Comparison of ENCODE assay signal across 1 cellular context in genomic region chr15:90530250-90531051, GRCh38.
TF ChIP-seq lines count a peak whose summit lies in the region.

No MANE protein-coding gene starts in this region.

TF ChIP-seq in K562, 482 proteins besides CTCF, POLR2A, EP300 and RAD21 (continued from another document and continues in another):
- TF ChIP-seq ETV1 (tag; conservative IDR thresholded peaks at IDR 0.05; ENCODE audit: low read depth) (no peak), ATF2 (CRISPR knock-in tag; IDR thresholded peaks at IDR 0.05) (no peak), CUX1 (CRISPR knock-in tag; IDR thresholded peaks at IDR 0.05) (no peak), ZNF561 (CRISPR knock-in tag; conservative IDR thresholded peaks at IDR 0.05) (no peak), ZC3H4 (CRISPR knock-in tag; IDR thresholded peaks at IDR 0.05; ENCODE audit: borderline replicate concordance) (no peak), SIN3A (IDR thresholded peaks at IDR 0.05; ENCODE audit: borderline replicate concordance in 2 of 2, control insufficient read depth in 1 of 2, low read depth in 2 of 2, low read length in 2 of 2) (0 out of 4 replicates have a peak, but pooled peaks of 1 of the 2 experiments have one; percentile 4), ZNF639 (CRISPR knock-in tag; conservative IDR thresholded peaks at IDR 0.05 in 1 of 2, IDR thresholded peaks at IDR 0.05 in 1 of 2) (0 out of 4 replicates have a peak, but pooled peaks of 1 of the 2 experiments have one; percentile 25), ATF7 (IDR thresholded peaks at IDR 0.05) (no peak), SLC30A9 (CRISPR knock-in tag; IDR thresholded peaks at IDR 0.05) (no peak), CTBP1 (IDR thresholded peaks at IDR 0.05; ENCODE audit: borderline replicate concordance) (peak; percentile 26; the same call in 1 of the 2 replicates), DLX4 (CRISPR knock-in tag; IDR thresholded peaks at IDR 0.05) (no peak), ZBTB7A (IDR thresholded peaks at IDR 0.05; ENCODE audit: borderline replicate concordance, control insufficient read depth, low read depth, low read length) (peak; percentile 53; the same call in 1 of the 2 replicates), ZNF124 (CRISPR knock-in tag; IDR thresholded peaks at IDR 0.05) (no peak), FOXA1 (IDR thresholded peaks at IDR 0.05; ENCODE audit: borderline replicate concordance) (no peak), PBX2 (CRISPR knock-in tag; IDR thresholded peaks at IDR 0.05; ENCODE audit: low read depth) (no peak), PBX2 (tag; conservative IDR thresholded peaks at IDR 0.05; ENCODE audit: low read depth) (no peak), PTBP1 (IDR thresholded peaks at IDR 0.05; ENCODE audit: low read depth, low read length) (no peak), MXI1 (IDR thresholded peaks at IDR 0.05; ENCODE audit: low read depth, low read length) (no peak), ETV5 (CRISPR knock-in tag; IDR thresholded peaks at IDR 0.05; ENCODE audit: low read depth) (no peak), GTF3C2 (IDR thresholded peaks at IDR 0.05; ENCODE audit: borderline replicate concordance, extremely low read depth, insufficient read length) (no peak), NFYB (IDR thresholded peaks at IDR 0.05; ENCODE audit: extremely low read depth, insufficient read length) (no peak), SNIP1 (IDR thresholded peaks at IDR 0.05; ENCODE audit: low read depth) (no peak), STAT5B (CRISPR knock-in tag; IDR thresholded peaks at IDR 0.05) (no peak), CHAMP1 (IDR thresholded peaks at IDR 0.05) (no peak), MTA3 (IDR thresholded peaks at IDR 0.05; ENCODE audit: borderline replicate concordance) (no peak), ZNF384 (IDR thresholded peaks at IDR 0.05; ENCODE audit: low read depth, low read length) (no peak), UBTF (IDR thresholded peaks at IDR 0.05; ENCODE audit: borderline replicate concordance in 1 of 2, low read depth in 2 of 2, low read length in 2 of 2) (0 out of 4 replicates have a peak, but pooled peaks of 1 of the 2 experiments have one; percentile 8), U2AF1 (optimal IDR thresholded peaks at IDR 0.05; ENCODE audit: low read depth, low read length) (no peak), ZBTB43 (CRISPR knock-in tag; IDR thresholded peaks at IDR 0.05) (no peak), ZBTB5 (IDR thresholded peaks at IDR 0.05) (no peak), MAX (CRISPR knock-in tag; IDR thresholded peaks at IDR 0.05) (peak; percentile 24; the same call in 1 of the 2 replicates), ARID2 (IDR thresholded peaks at IDR 0.05) (no peak)
